In genomic region chr18:24009651-24010333, GRCh38 we compare ENCODE assay signal across 9 cellular contexts. TPM values are rescaled to one million over a fixed set of nuclear protein-coding genes. Genes with fewer than 3 reads are reported as not detected.
DNase-seq lines count a peak whose midpoint lies in the region; ATAC-seq and TF ChIP-seq lines count a peak whose summit lies in the region.
"Had no signal": no experiment of that assay in that cellular context is flagged by ENCODE, and none has a peak within 500 bp of the region (broad histone marks: within the 10 kb centered on the region; RNA-seq: fewer than 3 reads in every experiment).

No MANE protein-coding gene starts in this region.

- no peak for TF ChIP-seq CTCF in OCI-LY3 (IDR thresholded peaks at IDR 0.05; ENCODE audit: low read depth, low read length)
- TF ChIP-seq CTCF in right atrium auricular region (IDR thresholded peaks at IDR 0.05): no peak

- H2AFZ ChIP-seq in OCI-LY3 (ENCODE audit: low read depth, low read length) (0 out of 2 replicates have a peak overlapping the region, but pooled peaks have one; percentile 37), mesenchymal stem cell (ENCODE audit: low read depth, low read length) (no peak overlapping the region)

- H3K4me2 ChIP-seq in OCI-LY3 (ENCODE audit: low read length) (peak overlapping the region; percentile 68), mesenchymal stem cell (ENCODE audit: low read length, poor library complexity, severe bottlenecking) (no peak overlapping the region)

- H3K79me1 ChIP-seq in mesenchymal stem cell (replicated peaks; ENCODE audit: low read length, poor library complexity, severe bottlenecking): no peaks in the 10 kb centered on the region

- H3K79me2 ChIP-seq in OCI-LY3 (ENCODE audit: low read length): peaks cover 2% of the 10 kb centered on the region

- 82% methylated on average over 6 of the region's 7 CpGs for WGBS in mesenchymal stem cell

- no peak overlapping the region for H4K8ac ChIP-seq in mesenchymal stem cell (ENCODE audit: low read length)

- no peak overlapping the region for H3K14ac ChIP-seq in mesenchymal stem cell (ENCODE audit: low read length in 2 of 2)

- peak overlapping the region; percentile 7; the same call in 1 of the 2 replicates for H3K9ac ChIP-seq in OCI-LY3 (ENCODE audit: low read length)
- H3K9ac ChIP-seq in mesenchymal stem cell (ENCODE audit: low read length): no peak overlapping the region

- H3K4ac ChIP-seq in mesenchymal stem cell (ENCODE audit: low read depth in 1 of 2, low read length in 2 of 2): no peak overlapping the region

- H3K4me3 ChIP-seq in OCI-LY3 (ENCODE audit: low read length): peak overlapping the region; percentile 28
- no peak overlapping the region for H3K4me3 ChIP-seq in mesenchymal stem cell (ENCODE audit: insufficient read depth in 1 of 2, low read depth in 1 of 2, low read length in 2 of 2)
- no peak overlapping the region for H3K4me3 ChIP-seq in H7 (ENCODE audit: insufficient read depth, low read depth, low read length)
- no peak overlapping the region for H3K4me3 ChIP-seq in right atrium auricular region

- H3K27me3 ChIP-seq in OCI-LY3 (ENCODE audit: low read depth, low read length) (no peaks in the 10 kb centered on the region), mesenchymal stem cell (ENCODE audit: control insufficient read depth in 1 of 2, insufficient read depth in 1 of 2, low read length in 2 of 2) (peaks cover 15 to 20% of the 10 kb centered on the region in 2 experiments), H7 (ENCODE audit: control insufficient read depth, insufficient read depth, low read length) (peaks cover 14% of the 10 kb centered on the region; the same call in 1 of the 2 replicates), right atrium auricular region (no peaks in the 10 kb centered on the region)

- H3K27ac ChIP-seq in OCI-LY3 (ENCODE audit: low read length) (peak overlapping the region; percentile 37; the same call in 1 of the 2 replicates), mesenchymal stem cell (ENCODE audit: low read length, poor library complexity, severe bottlenecking) (no peak overlapping the region), right atrium auricular region (no peak overlapping the region)
- H3K27ac ChIP-seq: HL-60 had no signal

- no peak overlapping the region for H3K18ac ChIP-seq in mesenchymal stem cell (ENCODE audit: low read depth in 1 of 2, low read length in 2 of 2)

- peaks cover 51% of the 10 kb centered on the region for H3K4me1 ChIP-seq in OCI-LY3 (ENCODE audit: low read length)
- no peaks in the 10 kb centered on the region for H3K4me1 ChIP-seq in mesenchymal stem cell (ENCODE audit: control insufficient read depth, insufficient read depth, low read depth, low read length)
- no peaks in the 10 kb centered on the region for H3K4me1 ChIP-seq in right atrium auricular region

- H3K23ac ChIP-seq in mesenchymal stem cell (ENCODE audit: low read length in 2 of 2): no peak overlapping the region

- no peak for TF ChIP-seq POLR2A in erythroblast (IDR thresholded peaks at IDR 0.05; ENCODE audit: low read length)

- DNase-seq in DMS79 (lab: John Stamatoyannopoulos, UW) (peak; percentile 71), mesenchymal stem cell (no peak), H7 (no peak), right atrium auricular region (ENCODE audit: low spot score) (no peak), erythroblast (lab: John Stamatoyannopoulos, UW) (no peak)

- H2BK120ac ChIP-seq in mesenchymal stem cell (ENCODE audit: low read depth, low read length): no peak overlapping the region

- H4K20me1 ChIP-seq in OCI-LY3 (ENCODE audit: insufficient read depth, low read length): no peaks in the 10 kb centered on the region

- ATAC-seq in GM19351 (IDR thresholded peaks at IDR 0.05; ENCODE audit: unreplicated experiment) (peak; percentile 65), HG03196 (IDR thresholded peaks at IDR 0.05; ENCODE audit: unreplicated experiment) (peak; percentile 52)

- H3K9me3 ChIP-seq in OCI-LY3 (ENCODE audit: insufficient read depth, low read length) (no peaks in the 10 kb centered on the region), mesenchymal stem cell (ENCODE audit: control insufficient read depth, low read length) (no peaks in the 10 kb centered on the region), right atrium auricular region (no peaks in the 10 kb centered on the region)

- H2BK15ac ChIP-seq in mesenchymal stem cell (ENCODE audit: low read depth, poor library complexity, severe bottlenecking): no peak overlapping the region

- H3K36me3 ChIP-seq in OCI-LY3 (replicated peaks; ENCODE audit: low read depth, low read length): no peaks in the 10 kb centered on the region
- H3K36me3 ChIP-seq in mesenchymal stem cell (ENCODE audit: control insufficient read depth in 1 of 2, insufficient read depth in 2 of 2, low read depth in 1 of 2, low read length in 2 of 2): no peaks in the 10 kb centered on the region
- H3K36me3 ChIP-seq in H7 (replicated peaks; ENCODE audit: control insufficient read depth, insufficient read depth, low read length): no peaks in the 10 kb centered on the region
- H3K36me3 ChIP-seq in right atrium auricular region: no peaks in the 10 kb centered on the region

- no peak overlapping the region for H2BK5ac ChIP-seq in mesenchymal stem cell (ENCODE audit: low read depth, low read length, poor library complexity, severe bottlenecking)

- no peak overlapping the region for H2BK12ac ChIP-seq in mesenchymal stem cell (ENCODE audit: low read length in 2 of 2)

- H2AK5ac ChIP-seq in mesenchymal stem cell (ENCODE audit: low read length, severe bottlenecking): no peak overlapping the region

- no peak overlapping the region for H4K91ac ChIP-seq in mesenchymal stem cell (ENCODE audit: low read length)

RNA-seq across cellular contexts. Expression of gene TTC39C, which starts 4.8 kb away (rescaled TPM):
- polyA plus RNA-seq in mesenchymal stem cell (2013, experiment 1 of 2): 2.9 TPM
- polyA plus RNA-seq in mesenchymal stem cell (2013, experiment 2 of 2): 3.6 TPM
- total RNA-seq in H7 (2014; rRNA removed; shearing (Covaris generic)): 16.2 and 17.4 TPM in 2 replicates
- 10 to 100 TPM in 1 of 2 donors, 1 to 10 TPM in 1; 4.2 to 10.3 TPM for total RNA-seq in right atrium auricular region
